ENCODE assay signal across 17 cellular contexts in genomic region chr10:114305521-114305925, GRCh38.
DNase-seq lines count a peak whose midpoint lies in the region; ATAC-seq and TF ChIP-seq lines count a peak whose summit lies in the region.
"Had no signal": no experiment of that assay in that cellular context is flagged by ENCODE, and none has a peak within 500 bp of the region (broad histone marks: within the 10 kb centered on the region; RNA-seq: fewer than 3 reads in every experiment).

No MANE protein-coding gene starts in this region.

- H3K27me3 ChIP-seq in lower lobe of right lung (ENCODE audit: low read depth) (no peaks in the 10 kb centered on the region), dorsolateral prefrontal cortex (no peaks in the 10 kb centered on the region)
- H3K27me3 ChIP-seq: uterus had no signal

- no peaks in the 10 kb centered on the region for H3K9me3 Mint-ChIP-seq in activated CD4-positive, alpha-beta memory T cell treated with anti-CD3 and anti-CD28 coated beads for 36 hours
- no peaks in the 10 kb centered on the region for H3K9me3 Mint-ChIP-seq in stimulated activated effector memory CD8-positive, alpha-beta T cell treated with anti-CD3 and anti-CD28 coated beads, Interleukin-12 subunit alpha, Interleukin-12 subunit beta, amount 100 ng/mL, for 72 hours
- H3K9me3 Mint-ChIP-seq: IgD-negative memory B cell had no signal

- CTCF ChIA-PET in activated CD4-positive, alpha-beta memory T cell treated with anti-CD3 and anti-CD28 coated beads for 36 hours (lab: Charles Lee), result no interaction called here

- peak; percentile 56 for DNase-seq in activated effector memory CD4-positive, alpha-beta T cell treated with anti-CD3 and anti-CD28 coated beads, Interleukin-2, amount 50 U/mL, for 16 hours
- DNase-seq in activated effector memory CD4-positive, alpha-beta T cell treated with Interleukin-2 at 50 U/mL for 16 hours, result no peak
- no peak for DNase-seq in activated CD4-positive, alpha-beta memory T cell treated with anti-CD3 and anti-CD28 coated beads for 36 hours
- no peak for DNase-seq in stimulated activated effector memory CD8-positive, alpha-beta T cell treated with anti-CD3 and anti-CD28 coated beads, Interleukin-12 subunit alpha, Interleukin-12 subunit beta, amount 100 ng/mL, for 72 hours (ENCODE audit: low spot score in 2 of 2)
- DNase-seq in lower lobe of right lung, result no peak
- no peak for DNase-seq in NCI-H524 treated with DMSO at 0.1 percent for 48 hours (lab: John Stamatoyannopoulos, UW)
- no peak for DNase-seq in dorsolateral prefrontal cortex
- DNase-seq: midbrain, NCI-H2081 treated with DMSO at 0.1 percent for 48 hours, PC-3 had no signal

- no peak for ATAC-seq in stimulated activated effector memory CD8-positive, alpha-beta T cell treated with anti-CD3 and anti-CD28 coated beads, Interleukin-12 subunit alpha, Interleukin-12 subunit beta, amount 100 ng/mL, for 72 hours
- ATAC-seq in lower lobe of right lung, result no peak

- intact Hi-C loops in activated CD4-positive, alpha-beta memory T cell treated with anti-CD3 and anti-CD28 coated beads for 36 hours (cut with micrococcal nuclease), result loop anchor here (2.0 kb wide), 1 partner anchor 481 kb away; no protein-coding TSS in a partner anchor
- intact Hi-C loops in lower lobe of right lung (cut with DNase I), result loop anchor here (10.0 kb wide), 1 partner anchor 149 kb away; no protein-coding TSS in a partner anchor
- intact Hi-C loops in dorsolateral prefrontal cortex (cut with DNase I), result loop anchor here (5.0 to 10.0 kb wide), 5 partner anchors 97 to 479 kb away; partner anchors contain the start of gene AFAP1L2 (in 1 of the 2)

- peak overlapping the region; percentile 68; the same call in 1 of the 2 replicates for H3K4me3 ChIP-seq in iPS-18c (ENCODE audit: insufficient read depth, low read depth, low read length)
- H3K4me3 ChIP-seq in lower lobe of right lung, result no peak overlapping the region
- H3K4me3 ChIP-seq in dorsolateral prefrontal cortex, result peak overlapping the region in 16 of 59 donors; percentile 43 to 73 (median 68)
- H3K4me3 ChIP-seq: prostate gland, SK-N-MC had no signal

- H3K9me3 ChIP-seq in iPS-18c (ENCODE audit: control insufficient read depth, insufficient read depth, low read length) (no peaks in the 10 kb centered on the region), lower lobe of right lung (no peaks in the 10 kb centered on the region)
- H3K9me3 ChIP-seq: Caco-2, prostate gland, stomach, uterus had no signal

- H3K4me1 Mint-ChIP-seq in activated CD4-positive, alpha-beta memory T cell treated with anti-CD3 and anti-CD28 coated beads for 36 hours (ENCODE audit: low read depth), result peaks cover 9% of the 10 kb centered on the region
- peaks cover 16% of the 10 kb centered on the region for H3K4me1 Mint-ChIP-seq in stimulated activated effector memory CD8-positive, alpha-beta T cell treated with anti-CD3 and anti-CD28 coated beads, Interleukin-12 subunit alpha, Interleukin-12 subunit beta, amount 100 ng/mL, for 72 hours

- no peak overlapping the region for H3K27ac ChIP-seq in lower lobe of right lung
- H3K27ac ChIP-seq in dorsolateral prefrontal cortex, result no peak overlapping the region
- H3K27ac ChIP-seq: prostate gland, SK-N-MC, stomach had no signal

- no peak for TF ChIP-seq CTCF in lower lobe of right lung (IDR thresholded peaks at IDR 0.05)
- no peak for TF ChIP-seq CTCF in dorsolateral prefrontal cortex (IDR thresholded peaks at IDR 0.05 in 54 of 56, conservative IDR thresholded peaks at IDR 0.05 in 2 of 56; ENCODE audit: low read depth in 1 of 56, partially characterized antibody in 56 of 56)

- no peak overlapping the region for H3K27ac Mint-ChIP-seq in activated CD4-positive, alpha-beta memory T cell treated with anti-CD3 and anti-CD28 coated beads for 36 hours
- H3K27ac Mint-ChIP-seq in stimulated activated effector memory CD8-positive, alpha-beta T cell treated with anti-CD3 and anti-CD28 coated beads, Interleukin-12 subunit alpha, Interleukin-12 subunit beta, amount 100 ng/mL, for 72 hours, result no peak overlapping the region
- H3K27ac Mint-ChIP-seq: IgD-negative memory B cell had no signal

- no peaks in the 10 kb centered on the region for H3K36me3 Mint-ChIP-seq in activated CD4-positive, alpha-beta memory T cell treated with anti-CD3 and anti-CD28 coated beads for 36 hours
- no peaks in the 10 kb centered on the region for H3K36me3 Mint-ChIP-seq in stimulated activated effector memory CD8-positive, alpha-beta T cell treated with anti-CD3 and anti-CD28 coated beads, Interleukin-12 subunit alpha, Interleukin-12 subunit beta, amount 100 ng/mL, for 72 hours

- POLR2A ChIA-PET in activated CD4-positive, alpha-beta memory T cell treated with anti-CD3 and anti-CD28 coated beads for 36 hours (lab: Charles Lee), result no interaction called here

- no peaks in the 10 kb centered on the region for H3K36me3 ChIP-seq in lower lobe of right lung
- H3K36me3 ChIP-seq: prostate gland, uterus had no signal

- H3K4me3 Mint-ChIP-seq in activated CD4-positive, alpha-beta memory T cell treated with anti-CD3 and anti-CD28 coated beads for 36 hours, result peak overlapping the region; percentile 12
- H3K4me3 Mint-ChIP-seq in stimulated activated effector memory CD8-positive, alpha-beta T cell treated with anti-CD3 and anti-CD28 coated beads, Interleukin-12 subunit alpha, Interleukin-12 subunit beta, amount 100 ng/mL, for 72 hours, result peak overlapping the region; percentile 81

- peaks cover 10% of the 10 kb centered on the region for H3K4me1 ChIP-seq in lower lobe of right lung
- H3K4me1 ChIP-seq: prostate gland had no signal

- H3K27me3 Mint-ChIP-seq in activated CD4-positive, alpha-beta memory T cell treated with anti-CD3 and anti-CD28 coated beads for 36 hours, result no peaks in the 10 kb centered on the region
- H3K27me3 Mint-ChIP-seq: IgD-negative memory B cell had no signal
